In the genomic region with DNA sequence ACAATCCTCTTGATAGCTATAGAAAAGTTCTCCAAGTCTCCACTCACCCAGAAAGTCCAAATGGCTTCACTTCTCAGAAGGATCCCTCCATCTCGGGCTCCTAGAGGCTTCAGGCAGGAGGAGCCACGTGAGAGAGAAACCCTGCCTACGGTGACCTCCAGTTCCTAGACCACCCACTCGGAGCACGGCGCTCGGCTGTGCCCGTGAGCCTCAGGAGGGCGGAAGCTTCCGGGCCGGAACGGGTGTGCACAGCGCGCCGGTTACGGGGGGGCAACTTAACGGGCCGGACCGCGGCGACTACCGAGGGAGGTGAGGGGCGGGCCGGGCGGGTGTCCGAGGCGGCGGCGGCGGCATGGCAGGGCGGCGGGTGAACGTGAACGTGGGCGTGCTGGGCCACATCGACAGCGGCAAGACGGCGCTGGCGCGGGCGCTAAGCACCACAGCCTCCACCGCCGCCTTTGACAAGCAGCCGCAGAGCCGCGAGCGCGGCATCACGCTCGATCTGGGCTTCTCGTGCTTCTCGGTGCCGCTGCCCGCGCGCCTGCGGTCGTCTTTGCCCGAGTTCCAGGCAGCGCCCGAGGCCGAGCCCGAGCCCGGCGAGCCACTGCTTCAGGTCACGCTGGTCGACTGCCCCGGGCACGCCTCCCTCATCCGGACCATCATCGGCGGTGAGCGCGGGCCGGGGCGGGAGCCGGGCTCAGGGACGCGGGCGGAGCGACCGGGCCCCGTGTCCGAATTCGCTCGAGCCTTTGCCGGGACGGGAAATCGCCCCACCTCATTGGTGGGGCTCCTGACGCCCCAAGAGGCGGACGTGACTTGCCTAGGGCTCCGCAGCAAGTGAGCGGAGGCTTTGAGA, we compare ENCODE assay signal across 8 cellular contexts. TPM values are rescaled to one million over a fixed set of nuclear protein-coding genes. Genes with fewer than 3 reads are reported as not detected.
DNase-seq lines count a peak whose midpoint lies in the region; ATAC-seq and TF ChIP-seq lines count a peak whose summit lies in the region.

A gene with protein sequence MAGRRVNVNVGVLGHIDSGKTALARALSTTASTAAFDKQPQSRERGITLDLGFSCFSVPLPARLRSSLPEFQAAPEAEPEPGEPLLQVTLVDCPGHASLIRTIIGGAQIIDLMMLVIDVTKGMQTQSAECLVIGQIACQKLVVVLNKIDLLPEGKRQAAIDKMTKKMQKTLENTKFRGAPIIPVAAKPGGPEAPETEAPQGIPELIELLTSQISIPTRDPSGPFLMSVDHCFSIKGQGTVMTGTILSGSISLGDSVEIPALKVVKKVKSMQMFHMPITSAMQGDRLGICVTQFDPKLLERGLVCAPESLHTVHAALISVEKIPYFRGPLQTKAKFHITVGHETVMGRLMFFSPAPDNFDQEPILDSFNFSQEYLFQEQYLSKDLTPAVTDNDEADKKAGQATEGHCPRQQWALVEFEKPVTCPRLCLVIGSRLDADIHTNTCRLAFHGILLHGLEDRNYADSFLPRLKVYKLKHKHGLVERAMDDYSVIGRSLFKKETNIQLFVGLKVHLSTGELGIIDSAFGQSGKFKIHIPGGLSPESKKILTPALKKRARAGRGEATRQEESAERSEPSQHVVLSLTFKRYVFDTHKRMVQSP (plus strand): TSS at position 326 of the 856 bp plus-strand sequence. CDS start 27 bp downstream, at position 353.

- peaks cover 3% of the 10 kb centered on the region for H3K9me3 Mint-ChIP-seq in activated naive CD8-positive, alpha-beta T cell treated with anti-CD3 and anti-CD28 coated beads for 36 hours

- no peaks in the 10 kb centered on the region for H4K20me1 ChIP-seq in SU-DHL-6 (ENCODE audit: low read depth, low read length)

- peak within 1 kb of the TSS; percentile 86 for H3K4me3 Mint-ChIP-seq in activated naive CD8-positive, alpha-beta T cell treated with anti-CD3 and anti-CD28 coated beads for 36 hours

- peak in 1 of 2 donors; percentile 88 for TF ChIP-seq EP300 in tibial nerve (IDR thresholded peaks at IDR 0.05)

- peak within 1 kb of the TSS; percentile 82 for H3K4me2 ChIP-seq in SU-DHL-6 (ENCODE audit: low read depth, low read length, poor library complexity, severe bottlenecking)
- peak within 1 kb of the TSS; percentile 79 for H3K4me2 ChIP-seq in parathyroid adenoma (ENCODE audit: low read length)

- peaks cover 8% of the 10 kb centered on the region for H3F3A ChIP-seq in SU-DHL-6 (ENCODE audit: insufficient read depth)

- H3K4me3 ChIP-seq in GM12865 (ENCODE audit: low read depth, low read length) (peak within 1 kb of the TSS; percentile 86), SU-DHL-6 (ENCODE audit: insufficient read depth, low read length, poor library complexity, severe bottlenecking) (peak within 1 kb of the TSS; percentile 84), parathyroid adenoma (ENCODE audit: low read depth, low read length) (peak within 1 kb of the TSS; percentile 58), tibial nerve (peak within 1 kb of the TSS; percentile 79 to 100 (median 96))

- H3K9me3 ChIP-seq in SU-DHL-6 (ENCODE audit: insufficient read depth, low read length) (no peaks in the 10 kb centered on the region), parathyroid adenoma (ENCODE audit: control insufficient read depth, low read length) (no peaks in the 10 kb centered on the region), tibial nerve (no peaks in the 10 kb centered on the region)

- H3K9me2 ChIP-seq in SU-DHL-6 (replicated peaks; ENCODE audit: insufficient read depth, low read length): no peaks in the 10 kb centered on the region

- no peaks in the 10 kb centered on the region for H3K27me3 Mint-ChIP-seq in activated naive CD8-positive, alpha-beta T cell treated with anti-CD3 and anti-CD28 coated beads for 36 hours

- H3K79me2 ChIP-seq in SU-DHL-6 (ENCODE audit: insufficient read depth, low read length) (peaks cover 27% of the 10 kb centered on the region), parathyroid adenoma (peaks cover 7% of the 10 kb centered on the region)

- H2AFZ ChIP-seq in SU-DHL-6 (ENCODE audit: low read depth, low read length, severe bottlenecking) (peak within 1 kb of the TSS; percentile 99), parathyroid adenoma (peak within 1 kb of the TSS; percentile 98)

- peak in 1 of 2 donors; percentile 40 for TF ChIP-seq POLR2A in tibial nerve (IDR thresholded peaks at IDR 0.05)

- WGBS in tibial nerve, 2 donors: 0 to 1% methylated on average over 65 to 85 of the region's 95 CpGs

- H3K4me1 Mint-ChIP-seq in activated naive CD8-positive, alpha-beta T cell treated with anti-CD3 and anti-CD28 coated beads for 36 hours: peaks cover 22% of the 10 kb centered on the region

- H3K4me1 ChIP-seq in parathyroid adenoma (peaks cover 5% of the 10 kb centered on the region), tibial nerve (peaks cover 0 to 16% (median 8%) of the 10 kb centered on the region in 4 donors)

- intact Hi-C loops in Right ventricle myocardium inferior (cut with DNase I): no loop called here

- H3K36me3 ChIP-seq in SU-DHL-6 (ENCODE audit: low read length) (no peaks in the 10 kb centered on the region; the same call in 1 of the 2 replicates), parathyroid adenoma (ENCODE audit: control insufficient read depth, insufficient read depth, low read length) (no peaks in the 10 kb centered on the region), tibial nerve (peaks cover 0 to 15% (median 0%) of the 10 kb centered on the region in 3 donors)

- H3K9ac ChIP-seq in SU-DHL-6 (ENCODE audit: low read length) (peak within 1 kb of the TSS; percentile 94), parathyroid adenoma (peak within 1 kb of the TSS; percentile 8)

- peak within 1 kb of the TSS; percentile 57 for H3K27ac ChIP-seq in SU-DHL-6 (ENCODE audit: low read depth, low read length)
- H3K27ac ChIP-seq in parathyroid adenoma: peak within 1 kb of the TSS; percentile 88
- peak within 1 kb of the TSS; percentile 78 to 94 (median 88) for H3K27ac ChIP-seq in tibial nerve

- H3K27me3 ChIP-seq in SU-DHL-6 (ENCODE audit: low read length): no peaks in the 10 kb centered on the region
- no peaks in the 10 kb centered on the region for H3K27me3 ChIP-seq in parathyroid adenoma (ENCODE audit: control insufficient read depth, insufficient read depth, low read length)
- no peaks in the 10 kb centered on the region for H3K27me3 ChIP-seq in tibial nerve

- DNase-seq in GM12865 (ENCODE audit: low read depth) (peak; percentile 91), NCI-H1092 (lab: John Stamatoyannopoulos, UW) (peak; percentile 66), Right ventricle myocardium inferior (ENCODE audit: missing footprints) (peak; percentile 89), tibial nerve (ENCODE audit: low spot score in 2 of 2) (peak; percentile 54 to 69)
- DNase-seq in activated naive CD8-positive, alpha-beta T cell treated with anti-CD3 and anti-CD28 coated beads for 36 hours: peak; percentile 91

- H3K36me3 Mint-ChIP-seq in activated naive CD8-positive, alpha-beta T cell treated with anti-CD3 and anti-CD28 coated beads for 36 hours: peaks cover 29% of the 10 kb centered on the region

- TF ChIP-seq CTCF in GM12865 (IDR thresholded peaks at IDR 0.05; ENCODE audit: insufficient read depth, low read depth, low read length, missing control alignments): no peak
- TF ChIP-seq CTCF in SU-DHL-6 (IDR thresholded peaks at IDR 0.05; ENCODE audit: insufficient read depth, low read length, poor library complexity, severe bottlenecking): no peak
- no peak for TF ChIP-seq CTCF in parathyroid adenoma (IDR thresholded peaks at IDR 0.05)
- no peak for TF ChIP-seq CTCF in tibial nerve (IDR thresholded peaks at IDR 0.05)

- peak; percentile 87 for ATAC-seq in HG02610 (IDR thresholded peaks at IDR 0.05; ENCODE audit: unreplicated experiment)
- peak; percentile 94 for ATAC-seq in Right ventricle myocardium inferior

- peak within 1 kb of the TSS; percentile 95 for H3K27ac Mint-ChIP-seq in activated naive CD8-positive, alpha-beta T cell treated with anti-CD3 and anti-CD28 coated beads for 36 hours

RNA-seq across cellular contexts. Expression of the gene that starts here (rescaled TPM):
- 10 to 100 TPM; 22.4 to 23.9 TPM for total RNA-seq in activated naive CD8-positive, alpha-beta T cell treated with anti-CD3 and anti-CD28 coated beads for 36 hours
- 19.4 TPM for total RNA-seq in Right ventricle myocardium inferior
- total RNA-seq in tibial nerve: 10 to 100 TPM; 25.1 to 43.5 (median 29.5) TPM

Comparison
In these comparisons a context has a peak if more than half of its experiments do, and no peak if none do; other contexts are left out.
1. Peak in every context shown above with its lines: DNase-seq, ATAC-seq, H3K4me3 ChIP-seq and H3K27ac ChIP-seq.